Comparison of ENCODE assay signal across 8 cellular contexts in the genomic region with DNA sequence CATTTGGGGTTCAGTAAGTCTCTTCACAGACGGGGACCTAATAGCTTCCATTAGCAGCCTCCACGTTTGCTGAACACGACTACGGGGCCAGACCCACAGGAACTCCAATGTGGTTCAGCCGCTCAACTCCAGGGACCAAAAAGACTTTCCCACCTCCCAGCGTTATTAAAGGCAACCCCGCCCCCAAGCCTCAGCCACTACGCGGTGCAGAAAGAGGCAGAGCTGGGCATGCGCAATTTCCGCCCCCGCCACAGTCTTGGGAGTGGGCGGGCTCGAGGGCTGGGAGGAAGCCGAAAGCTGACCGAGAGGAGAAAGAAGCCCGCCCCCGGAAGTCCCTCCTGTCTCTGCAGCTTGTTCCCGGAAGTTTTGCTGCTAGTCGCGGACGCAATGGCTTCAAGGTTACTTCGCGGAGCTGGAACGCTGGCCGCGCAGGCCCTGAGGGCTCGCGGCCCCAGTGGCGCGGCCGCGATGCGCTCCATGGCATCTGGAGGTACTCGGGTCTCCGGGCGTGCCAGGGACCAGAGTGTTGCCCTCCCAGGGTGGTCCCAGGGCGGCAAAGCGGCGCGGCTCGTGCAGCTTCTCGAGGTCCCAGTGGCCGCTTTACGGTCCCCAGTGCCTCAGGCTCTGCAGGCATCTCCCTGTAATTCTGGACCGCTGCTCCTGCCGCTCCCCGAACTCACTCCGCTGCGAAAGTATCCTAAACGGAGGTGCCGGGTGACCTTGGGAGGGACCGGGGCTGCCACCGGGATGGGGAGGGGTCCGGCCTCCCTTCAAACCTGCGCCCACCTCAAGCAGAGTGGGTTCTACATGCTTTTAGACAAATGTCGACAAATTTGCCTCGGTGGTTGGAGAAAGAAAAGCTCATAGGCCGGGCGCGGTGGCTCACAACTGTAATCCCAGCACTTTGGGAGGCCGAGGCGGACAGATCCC. TPM values are rescaled to one million over a fixed set of nuclear protein-coding genes. Genes with fewer than 3 reads are reported as not detected.
DNase-seq lines count a peak whose midpoint lies in the region; ATAC-seq and TF ChIP-seq lines count a peak whose summit lies in the region.

COX5B (plus strand) TSS at position 363 of the 930 bp plus-strand sequence; CDS start at position 388, 25 bp downstream.

- no peaks in the 10 kb centered on the region for H3K27me3 ChIP-seq in mucosa of stomach (ENCODE audit: control insufficient read depth, insufficient read depth, low read length)

- in situ Hi-C loops in KBM-7 (cut with MboI; ENCODE audit: low pct_unique_long_range_greater_than_20kb, low sequenced_read_pairs): no loop called here

- H3K9me3 ChIP-seq in mucosa of stomach (ENCODE audit: control insufficient read depth, low read length): no peaks in the 10 kb centered on the region

- ATAC-seq in GM21717 (IDR thresholded peaks at IDR 0.05; ENCODE audit: unreplicated experiment): peak; percentile 90

- peak within 1 kb of the TSS; percentile 96 for H3K27ac Mint-ChIP-seq in activated T-cell treated with anti-CD3 and anti-CD28 coated beads, Interleukin-2, amount 50 U/mL, for 24 hours

- H3K36me3 Mint-ChIP-seq in activated T-cell treated with anti-CD3 and anti-CD28 coated beads, Interleukin-2, amount 50 U/mL, for 24 hours (ENCODE audit: low read depth): peaks cover 47% of the 10 kb centered on the region

- peak; percentile 96 for TF ChIP-seq POLR2A in erythroblast (IDR thresholded peaks at IDR 0.05; ENCODE audit: low read length)

- H3K4me3 Mint-ChIP-seq in activated T-cell treated with anti-CD3 and anti-CD28 coated beads, Interleukin-2, amount 50 U/mL, for 24 hours: peak within 1 kb of the TSS; percentile 87

- peaks cover 11% of the 10 kb centered on the region for H3K4me1 ChIP-seq in mucosa of stomach (ENCODE audit: control insufficient read depth, insufficient read depth, low read length)

- H3K9ac ChIP-seq in mucosa of stomach (ENCODE audit: low read length): peak within 1 kb of the TSS; percentile 97

- no peaks in the 10 kb centered on the region for H3K9me3 Mint-ChIP-seq in activated T-cell treated with anti-CD3 and anti-CD28 coated beads, Interleukin-2, amount 50 U/mL, for 24 hours

- peak within 1 kb of the TSS; percentile 97 for H3K4me3 ChIP-seq in mucosa of stomach (ENCODE audit: low read length)

- DNase-seq in DMS153 treated with DMSO at 0.1 percent for 48 hours (lab: John Stamatoyannopoulos, UW; ENCODE audit: unreplicated experiment) (peak; percentile 98), KBM-7 (peak; percentile 99), erythroblast (lab: John Stamatoyannopoulos, UW) (peak; percentile 97 to 98)
- peak; percentile 99 for DNase-seq in activated T-cell treated with anti-CD3 and anti-CD28 coated beads, Interleukin-2, amount 50 U/mL, for 24 hours
- DNase-seq in stimulated activated CD8-positive, alpha-beta memory T cell treated with anti-CD3 and anti-CD28 coated beads, Interleukin-7, amount 100 ng/mL, for 1 hour (ENCODE audit: low read depth in 2 of 2): peak; percentile 97 to 98

- H3K27me3 Mint-ChIP-seq in activated T-cell treated with anti-CD3 and anti-CD28 coated beads, Interleukin-2, amount 50 U/mL, for 24 hours: no peaks in the 10 kb centered on the region

- H3K4me1 Mint-ChIP-seq in activated T-cell treated with anti-CD3 and anti-CD28 coated beads, Interleukin-2, amount 50 U/mL, for 24 hours (ENCODE audit: low read depth): peaks cover 22% of the 10 kb centered on the region

- peaks cover 7% of the 10 kb centered on the region for H3K36me3 ChIP-seq in mucosa of stomach (ENCODE audit: control insufficient read depth, insufficient read depth, low read length)

TF ChIP-seq in PFSK-1, 5 proteins besides CTCF, POLR2A, EP300 and RAD21:
- TF ChIP-seq TAF1 (IDR thresholded peaks at IDR 0.05; ENCODE audit: borderline replicate concordance, insufficient read depth, low read length) (peak; percentile 97), POLR2AphosphoS5 (IDR thresholded peaks at IDR 0.05; ENCODE audit: low read depth, low read length) (peak; percentile 96), REST (IDR thresholded peaks at IDR 0.05; ENCODE audit: insufficient read depth in 1 of 2, low read depth in 2 of 2, low read length in 2 of 2) (peak; percentile 3 to 18; a peak in 2 of 4 replicates), SIN3A (IDR thresholded peaks at IDR 0.05; ENCODE audit: borderline replicate concordance, insufficient read depth, low read length) (no peak; the same call in 1 of the 2 replicates), FOXP2 (optimal IDR thresholded peaks at IDR 0.05; ENCODE audit: borderline replicate concordance, extremely low read depth, extremely low read length, insufficient read depth) (peak; percentile 74)

RNA-seq across cellular contexts. Expression of gene COX5B, which starts in this region (rescaled TPM):
- 367 TPM for polyA plus RNA-seq in PFSK-1 (2012; ENCODE audit: insufficient read length, low read depth)

Comparison
In these comparisons a context has a peak if more than half of its experiments do, and no peak if none do; other contexts are left out.
1. Peak in every context shown above with its lines: DNase-seq, ATAC-seq and H3K4me3 ChIP-seq.